ENCODE assay signal across 8 cellular contexts in the genomic region with DNA sequence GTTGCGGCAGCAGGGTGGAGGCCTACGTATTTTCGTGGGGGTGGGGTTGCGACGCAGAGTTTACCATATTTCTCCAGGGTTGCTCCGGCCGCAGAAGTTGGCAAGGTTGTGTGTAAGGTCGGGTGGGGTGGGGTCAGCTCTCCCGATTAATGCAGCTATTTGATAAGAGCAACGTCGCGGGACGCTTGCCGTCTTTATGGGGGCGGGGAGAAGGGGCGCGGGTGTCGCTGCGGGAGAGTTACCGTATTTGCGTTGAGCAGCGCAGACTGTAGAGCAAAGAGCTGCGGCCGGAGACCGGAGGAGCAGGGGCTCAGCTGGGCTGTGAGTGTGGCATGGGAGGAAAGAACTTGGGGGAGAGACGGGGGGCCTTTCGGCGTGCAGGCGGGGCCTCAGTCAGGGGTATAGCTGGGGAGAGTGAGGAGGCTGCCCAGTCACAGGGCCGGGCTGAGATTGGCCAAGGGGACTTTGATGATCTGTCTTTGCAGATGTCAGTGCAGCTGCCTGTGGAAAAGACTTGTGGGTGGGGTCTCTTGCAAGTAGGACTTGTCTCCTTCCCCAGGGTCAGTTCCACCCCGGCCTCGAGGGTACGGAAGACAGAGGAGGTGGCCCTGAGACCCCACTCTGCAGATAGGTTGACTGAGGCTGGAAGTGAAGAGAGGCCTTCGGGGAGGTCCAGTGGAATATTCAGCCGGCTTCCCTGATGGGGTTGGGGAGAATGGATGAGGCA. TPM values are rescaled to one million over a fixed set of nuclear protein-coding genes. Genes with fewer than 3 reads are reported as not detected.
DNase-seq lines count a peak whose midpoint lies in the region; ATAC-seq and TF ChIP-seq lines count a peak whose summit lies in the region.

No MANE protein-coding gene starts in this region.

- H3K27ac Mint-ChIP-seq in neural progenitor cell: peak overlapping the region; percentile 85

- peaks cover 67 to 90% (median 88%) of the 10 kb centered on the region in 10 experiments for H3K4me1 ChIP-seq in BLaER1 treated with 17β-estradiol and CSF1 and Interleukin-3, amounts not matched to agents 10 nM and 100 nM
- H3K4me1 ChIP-seq in HUES48 (ENCODE audit: control insufficient read depth, insufficient read depth, low read length): peaks cover 50% of the 10 kb centered on the region
- peaks cover 51% of the 10 kb centered on the region for H3K4me1 ChIP-seq in neural progenitor cell

- H3K27ac ChIP-seq in BLaER1 treated with 17β-estradiol and CSF1 and Interleukin-3, amounts not matched to agents 10 nM and 100 nM: peak overlapping the region in 10 of 11 experiments; percentile 87 to 99 (median 96); a peak in 21 of 22 replicates
- H3K27ac ChIP-seq in HUES48 (ENCODE audit: low read depth, low read length): peak overlapping the region; percentile 95
- no peak overlapping the region for H3K27ac ChIP-seq in neural progenitor cell

- peaks cover 0 to 15% (median 0%) of the 10 kb centered on the region in 11 experiments; a peak in 3 of 22 replicates for H3K27me3 ChIP-seq in BLaER1 treated with 17β-estradiol and CSF1 and Interleukin-3, amounts not matched to agents 10 nM and 100 nM
- H3K27me3 ChIP-seq in HUES48 (ENCODE audit: control insufficient read depth, insufficient read depth, low read length): no peaks in the 10 kb centered on the region
- H3K27me3 ChIP-seq in neural progenitor cell: no peaks in the 10 kb centered on the region

- no peaks in the 10 kb centered on the region for H3K9me3 ChIP-seq in BLaER1 treated with 17β-estradiol and CSF1 and Interleukin-3, amounts not matched to agents 10 nM and 100 nM (replicated peaks in 1 of 11)
- H3K9me3 ChIP-seq in HUES48 (ENCODE audit: control insufficient read depth, insufficient read depth, low read length): no peaks in the 10 kb centered on the region
- no peaks in the 10 kb centered on the region for H3K9me3 ChIP-seq in neural progenitor cell (ENCODE audit: low read depth)

- H3F3A ChIP-seq in neural progenitor cell (ENCODE audit: low read depth): peaks cover 49% of the 10 kb centered on the region

- peaks cover 10% of the 10 kb centered on the region for H3K36me3 Mint-ChIP-seq in neural progenitor cell

- DNase-seq in activated T-cell treated with anti-CD3 and anti-CD28 coated beads, Interleukin-2, amount 50 U/mL, for 48 hours: peak; percentile 64 to 67
- DNase-seq in fibroblast of villous mesenchyme (ENCODE audit: low read depth): no peak
- DNase-seq in neural progenitor cell (ENCODE audit: low spot score): peak; percentile 78
- no peak for DNase-seq in middle frontal gyrus (ENCODE audit: extremely low spot score, low spot score)
- no peak for DNase-seq in NCI-H2029 (lab: John Stamatoyannopoulos, UW)

- peak overlapping the region; percentile 90 for H3K4me3 Mint-ChIP-seq in neural progenitor cell

- no peaks in the 10 kb centered on the region for H3K9me3 Mint-ChIP-seq in neural progenitor cell

- H2AFZ ChIP-seq in neural progenitor cell (replicated peaks): peak overlapping the region; percentile 95

- TF ChIP-seq CTCF in fibroblast of villous mesenchyme (IDR thresholded peaks at IDR 0.05; ENCODE audit: insufficient read depth, low read depth, low read length) (no peak), neural progenitor cell (IDR thresholded peaks at IDR 0.05) (no peak)

- H3K27me3 Mint-ChIP-seq in neural progenitor cell (ENCODE audit: insufficient read depth, low read depth): peaks cover 8% of the 10 kb centered on the region

- H3K36me3 ChIP-seq in BLaER1 treated with 17β-estradiol and CSF1 and Interleukin-3, amounts not matched to agents 10 nM and 100 nM: peaks cover 0 to 13% (median 8%) of the 10 kb centered on the region in 11 experiments; a peak in 9 of 22 replicates
- peaks cover 27% of the 10 kb centered on the region for H3K36me3 ChIP-seq in HUES48 (ENCODE audit: control insufficient read depth, insufficient read depth, low read length)
- no peaks in the 10 kb centered on the region for H3K36me3 ChIP-seq in neural progenitor cell

- peak overlapping the region; percentile 86 to 97 (median 92); a peak in 21 of 22 replicates for H3K9ac ChIP-seq in BLaER1 treated with 17β-estradiol and CSF1 and Interleukin-3, amounts not matched to agents 10 nM and 100 nM
- peak overlapping the region; percentile 11; the same call in 1 of the 2 replicates for H3K9ac ChIP-seq in HUES48 (ENCODE audit: low read depth, low read length)
- H3K9ac ChIP-seq in neural progenitor cell: no peak overlapping the region

- no peaks in the 10 kb centered on the region for H3K79me2 ChIP-seq in neural progenitor cell (ENCODE audit: low read depth)

- H3K4me3 ChIP-seq in BLaER1 treated with 17β-estradiol and CSF1 and Interleukin-3, amounts not matched to agents 10 nM and 100 nM: peak overlapping the region; percentile 60 to 79 (median 67)
- H3K4me3 ChIP-seq in HUES48 (ENCODE audit: low read depth, low read length): peak overlapping the region; percentile 67
- peak overlapping the region; percentile 76 for H3K4me3 ChIP-seq in fibroblast of villous mesenchyme (ENCODE audit: low read depth, low read length)
- peak overlapping the region; percentile 74 for H3K4me3 ChIP-seq in neural progenitor cell

- ATAC-seq in HG03460 (IDR thresholded peaks at IDR 0.05; ENCODE audit: unreplicated experiment): no peak

- peaks cover 63% of the 10 kb centered on the region for H3K4me1 Mint-ChIP-seq in neural progenitor cell

- peak overlapping the region; percentile 81 to 99 (median 93) for H3K4me2 ChIP-seq in BLaER1 treated with 17β-estradiol and CSF1 and Interleukin-3, amounts not matched to agents 10 nM and 100 nM
- H3K4me2 ChIP-seq in neural progenitor cell: peak overlapping the region; percentile 86

- H4K20me1 ChIP-seq in BLaER1 treated with 17β-estradiol and CSF1 and Interleukin-3, amounts not matched to agents 10 nM and 100 nM: peaks cover 0 to 17% (median 0%) of the 10 kb centered on the region in 11 experiments; a peak in 4 of 22 replicates
- H4K20me1 ChIP-seq in neural progenitor cell (ENCODE audit: low read depth): peaks cover 5% of the 10 kb centered on the region

RNA-seq across cellular contexts. Expression of gene ZNF775, which starts 26.6 kb away (rescaled TPM):
- total RNA-seq in fibroblast of villous mesenchyme (3.0 and 5.2 TPM in 2 replicates), neural progenitor cell (ENCODE audit: low replicate concordance) (3.0 and 26.1 TPM in 2 replicates)

RNA-seq across cellular contexts. Expression of gene REPIN1, which starts 37.1 kb away (rescaled TPM):
- total RNA-seq in fibroblast of villous mesenchyme (96.0 and 98.4 TPM in 2 replicates), neural progenitor cell (ENCODE audit: low replicate concordance) (18.0 and 58.9 TPM in 2 replicates)

RNA-seq across cellular contexts. Expression of gene GIMAP8, which starts 44.7 kb away (rescaled TPM):
- total RNA-seq in fibroblast of villous mesenchyme (under 0.01 TPM in 1 of 2 replicates, not detected in the other), neural progenitor cell (ENCODE audit: low replicate concordance) (not detected in 2 replicates)

Comparison
In these comparisons a context has a peak if more than half of its experiments do, and no peak if none do; other contexts are left out.
1. DNase-seq: peak in activated T-cell treated with anti-CD3 and anti-CD28 coated beads, Interleukin-2, amount 50 U/mL, for 48 hours (2 of 2) and neural progenitor cell (single experiment); none in fibroblast of villous mesenchyme (single experiment), middle frontal gyrus (single experiment) and NCI-H2029 (single experiment).
2. Peak in every context shown above with its lines, with median percentiles within 50 percentile points of each other: H3K4me3 ChIP-seq.